In the genomic region with DNA sequence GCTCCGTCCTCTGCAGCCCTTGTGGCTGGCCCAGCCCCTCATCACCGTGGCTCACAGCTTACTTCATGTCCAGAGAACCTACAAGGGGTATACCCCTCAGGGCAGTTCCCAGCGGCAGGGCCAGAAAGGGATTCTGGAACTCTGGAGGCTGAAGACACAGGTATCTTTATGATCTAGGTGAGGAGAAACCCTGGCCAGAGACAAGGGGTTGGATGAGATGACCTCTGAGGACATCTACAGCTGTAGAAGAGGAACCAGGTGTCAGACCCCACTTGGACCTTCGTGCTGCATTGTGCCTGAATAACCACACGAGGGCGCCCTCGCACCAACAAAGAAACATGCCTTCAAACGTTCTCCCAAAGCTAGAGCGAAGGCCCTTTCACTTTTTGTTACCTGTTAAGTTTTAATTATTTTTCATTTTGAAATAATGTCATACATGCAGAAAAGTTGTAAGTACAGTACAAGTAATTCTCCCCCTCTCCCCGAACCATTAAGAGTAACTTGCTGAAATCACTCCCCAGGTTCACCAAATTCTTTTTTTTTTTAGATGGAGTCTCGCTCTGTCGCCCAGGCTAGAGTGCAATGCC, we compare ENCODE assay signal across 1 cellular context.
TF ChIP-seq lines count a peak whose summit lies in the region.

No MANE protein-coding gene starts in this region.

TF ChIP-seq in HepG2, 621 proteins besides CTCF, POLR2A, EP300 and RAD21 (continued from another document and continues in another):
- TF ChIP-seq, protein P1, sequence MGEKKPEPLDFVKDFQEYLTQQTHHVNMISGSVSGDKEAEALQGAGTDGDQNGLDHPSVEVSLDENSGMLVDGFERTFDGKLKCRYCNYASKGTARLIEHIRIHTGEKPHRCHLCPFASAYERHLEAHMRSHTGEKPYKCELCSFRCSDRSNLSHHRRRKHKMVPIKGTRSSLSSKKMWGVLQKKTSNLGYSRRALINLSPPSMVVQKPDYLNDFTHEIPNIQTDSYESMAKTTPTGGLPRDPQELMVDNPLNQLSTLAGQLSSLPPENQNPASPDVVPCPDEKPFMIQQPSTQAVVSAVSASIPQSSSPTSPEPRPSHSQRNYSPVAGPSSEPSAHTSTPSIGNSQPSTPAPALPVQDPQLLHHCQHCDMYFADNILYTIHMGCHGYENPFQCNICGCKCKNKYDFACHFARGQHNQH (CRISPR knock-in tag; IDR thresholded peaks at IDR 0.05): 0 out of 2 replicates have a peak, but pooled peaks have one; percentile 33
- TF ChIP-seq TSC22D2 (CRISPR knock-in tag; IDR thresholded peaks at IDR 0.05; ENCODE audit: borderline replicate concordance) (0 out of 2 replicates have a peak, but pooled peaks have one; percentile 42), GFI1 (CRISPR knock-in tag; IDR thresholded peaks at IDR 0.05; ENCODE audit: borderline replicate concordance) (0 out of 2 replicates have a peak, but pooled peaks have one; percentile 6), ARNT2 (CRISPR knock-in tag; IDR thresholded peaks at IDR 0.05; ENCODE audit: low read depth) (no peak), MIER3 (CRISPR knock-in tag; IDR thresholded peaks at IDR 0.05; ENCODE audit: borderline replicate concordance) (0 out of 2 replicates have a peak, but pooled peaks have one; percentile 28), ZZZ3 (CRISPR knock-in tag; IDR thresholded peaks at IDR 0.05; ENCODE audit: borderline replicate concordance) (no peak), POLR2G (IDR thresholded peaks at IDR 0.05; ENCODE audit: low read depth, low read length) (no peak), REPIN1 (CRISPR knock-in tag; IDR thresholded peaks at IDR 0.05; ENCODE audit: borderline replicate concordance, low read depth) (no peak), ZNF101 (CRISPR knock-in tag; IDR thresholded peaks at IDR 0.05; ENCODE audit: borderline replicate concordance, low read depth) (no peak), SMAD1 (CRISPR knock-in tag; IDR thresholded peaks at IDR 0.05; ENCODE audit: borderline replicate concordance, low read depth) (no peak), KDM2A (CRISPR knock-in tag; IDR thresholded peaks at IDR 0.05; ENCODE audit: borderline replicate concordance, low read depth) (peak; percentile 49; the same call in 1 of the 2 replicates), RBM22 (optimal IDR thresholded peaks at IDR 0.05; ENCODE audit: low read length) (no peak), SALL2 (CRISPR knock-in tag; IDR thresholded peaks at IDR 0.05) (no peak), GATAD2A (CRISPR knock-in tag; IDR thresholded peaks at IDR 0.05) (peak; percentile 42; the same call in 1 of the 2 replicates), STAG1 (CRISPR knock-in tag; IDR thresholded peaks at IDR 0.05) (peak; percentile 99), AHR (CRISPR knock-in tag; IDR thresholded peaks at IDR 0.05) (0 out of 2 replicates have a peak, but pooled peaks have one; percentile 15), FOXP1 (IDR thresholded peaks at IDR 0.05) (no peak), FOXP1 (CRISPR knock-in tag; IDR thresholded peaks at IDR 0.05) (no peak), ZNF850 (CRISPR knock-in tag; conservative IDR thresholded peaks at IDR 0.05) (no peak), TP53 (CRISPR knock-in tag; conservative IDR thresholded peaks at IDR 0.05) (no peak), ZBTB3 (CRISPR knock-in tag; IDR thresholded peaks at IDR 0.05; ENCODE audit: borderline replicate concordance, low read depth) (no peak), SAP130 (CRISPR knock-in tag; IDR thresholded peaks at IDR 0.05; ENCODE audit: low read depth) (peak; percentile 34; the same call in 1 of the 2 replicates), ZNF562 (CRISPR knock-in tag; IDR thresholded peaks at IDR 0.05; ENCODE audit: borderline replicate concordance) (no peak), CHD2 (IDR thresholded peaks at IDR 0.05; ENCODE audit: low read depth, low read length) (no peak), KLF9 (CRISPR knock-in tag; IDR thresholded peaks at IDR 0.05; ENCODE audit: low read depth) (no peak), ZNF7 (CRISPR knock-in tag; IDR thresholded peaks at IDR 0.05) (no peak), SALL1 (CRISPR knock-in tag; IDR thresholded peaks at IDR 0.05) (peak; percentile 13; the same call in 1 of the 2 replicates), MAFG (CRISPR knock-in tag; IDR thresholded peaks at IDR 0.05) (no peak), SMAD3 (CRISPR knock-in tag; IDR thresholded peaks at IDR 0.05) (peak; percentile 63; the same call in 1 of the 2 replicates), ZNF777 (CRISPR knock-in tag; IDR thresholded peaks at IDR 0.05) (no peak), PHB2 (IDR thresholded peaks at IDR 0.05; ENCODE audit: partially characterized antibody) (no peak)
- TF ChIP-seq, protein P2, sequence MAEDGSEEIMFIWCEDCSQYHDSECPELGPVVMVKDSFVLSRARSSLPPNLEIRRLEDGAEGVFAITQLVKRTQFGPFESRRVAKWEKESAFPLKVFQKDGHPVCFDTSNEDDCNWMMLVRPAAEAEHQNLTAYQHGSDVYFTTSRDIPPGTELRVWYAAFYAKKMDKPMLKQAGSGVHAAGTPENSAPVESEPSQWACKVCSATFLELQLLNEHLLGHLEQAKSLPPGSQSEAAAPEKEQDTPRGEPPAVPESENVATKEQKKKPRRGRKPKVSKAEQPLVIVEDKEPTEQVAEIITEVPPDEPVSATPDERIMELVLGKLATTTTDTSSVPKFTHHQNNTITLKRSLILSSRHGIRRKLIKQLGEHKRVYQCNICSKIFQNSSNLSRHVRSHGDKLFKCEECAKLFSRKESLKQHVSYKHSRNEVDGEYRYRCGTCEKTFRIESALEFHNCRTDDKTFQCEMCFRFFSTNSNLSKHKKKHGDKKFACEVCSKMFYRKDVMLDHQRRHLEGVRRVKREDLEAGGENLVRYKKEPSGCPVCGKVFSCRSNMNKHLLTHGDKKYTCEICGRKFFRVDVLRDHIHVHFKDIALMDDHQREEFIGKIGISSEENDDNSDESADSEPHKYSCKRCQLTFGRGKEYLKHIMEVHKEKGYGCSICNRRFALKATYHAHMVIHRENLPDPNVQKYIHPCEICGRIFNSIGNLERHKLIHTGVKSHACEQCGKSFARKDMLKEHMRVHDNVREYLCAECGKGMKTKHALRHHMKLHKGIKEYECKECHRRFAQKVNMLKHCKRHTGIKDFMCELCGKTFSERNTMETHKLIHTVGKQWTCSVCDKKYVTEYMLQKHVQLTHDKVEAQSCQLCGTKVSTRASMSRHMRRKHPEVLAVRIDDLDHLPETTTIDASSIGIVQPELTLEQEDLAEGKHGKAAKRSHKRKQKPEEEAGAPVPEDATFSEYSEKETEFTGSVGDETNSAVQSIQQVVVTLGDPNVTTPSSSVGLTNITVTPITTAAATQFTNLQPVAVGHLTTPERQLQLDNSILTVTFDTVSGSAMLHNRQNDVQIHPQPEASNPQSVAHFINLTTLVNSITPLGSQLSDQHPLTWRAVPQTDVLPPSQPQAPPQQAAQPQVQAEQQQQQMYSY (CRISPR knock-in tag; IDR thresholded peaks at IDR 0.05): no peak
- TF ChIP-seq, protein P3, sequence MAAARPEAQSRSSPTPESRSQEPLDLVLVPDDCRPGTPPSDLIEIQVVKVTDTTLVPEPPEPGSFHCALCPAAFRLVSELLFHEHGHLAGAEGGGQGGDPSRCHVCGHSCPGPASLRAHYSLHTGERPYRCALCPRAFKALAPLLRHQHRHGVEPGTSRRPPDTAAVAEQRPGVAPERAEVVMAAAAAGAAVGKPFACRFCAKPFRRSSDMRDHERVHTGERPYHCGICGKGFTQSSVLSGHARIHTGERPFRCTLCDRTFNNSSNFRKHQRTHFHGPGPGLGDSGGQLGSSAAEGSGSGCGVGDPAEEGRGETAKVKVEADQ (CRISPR knock-in tag; IDR thresholded peaks at IDR 0.05; ENCODE audit: borderline replicate concordance): 0 out of 2 replicates have a peak, but pooled peaks have one; percentile 64
- TF ChIP-seq, protein P4, sequence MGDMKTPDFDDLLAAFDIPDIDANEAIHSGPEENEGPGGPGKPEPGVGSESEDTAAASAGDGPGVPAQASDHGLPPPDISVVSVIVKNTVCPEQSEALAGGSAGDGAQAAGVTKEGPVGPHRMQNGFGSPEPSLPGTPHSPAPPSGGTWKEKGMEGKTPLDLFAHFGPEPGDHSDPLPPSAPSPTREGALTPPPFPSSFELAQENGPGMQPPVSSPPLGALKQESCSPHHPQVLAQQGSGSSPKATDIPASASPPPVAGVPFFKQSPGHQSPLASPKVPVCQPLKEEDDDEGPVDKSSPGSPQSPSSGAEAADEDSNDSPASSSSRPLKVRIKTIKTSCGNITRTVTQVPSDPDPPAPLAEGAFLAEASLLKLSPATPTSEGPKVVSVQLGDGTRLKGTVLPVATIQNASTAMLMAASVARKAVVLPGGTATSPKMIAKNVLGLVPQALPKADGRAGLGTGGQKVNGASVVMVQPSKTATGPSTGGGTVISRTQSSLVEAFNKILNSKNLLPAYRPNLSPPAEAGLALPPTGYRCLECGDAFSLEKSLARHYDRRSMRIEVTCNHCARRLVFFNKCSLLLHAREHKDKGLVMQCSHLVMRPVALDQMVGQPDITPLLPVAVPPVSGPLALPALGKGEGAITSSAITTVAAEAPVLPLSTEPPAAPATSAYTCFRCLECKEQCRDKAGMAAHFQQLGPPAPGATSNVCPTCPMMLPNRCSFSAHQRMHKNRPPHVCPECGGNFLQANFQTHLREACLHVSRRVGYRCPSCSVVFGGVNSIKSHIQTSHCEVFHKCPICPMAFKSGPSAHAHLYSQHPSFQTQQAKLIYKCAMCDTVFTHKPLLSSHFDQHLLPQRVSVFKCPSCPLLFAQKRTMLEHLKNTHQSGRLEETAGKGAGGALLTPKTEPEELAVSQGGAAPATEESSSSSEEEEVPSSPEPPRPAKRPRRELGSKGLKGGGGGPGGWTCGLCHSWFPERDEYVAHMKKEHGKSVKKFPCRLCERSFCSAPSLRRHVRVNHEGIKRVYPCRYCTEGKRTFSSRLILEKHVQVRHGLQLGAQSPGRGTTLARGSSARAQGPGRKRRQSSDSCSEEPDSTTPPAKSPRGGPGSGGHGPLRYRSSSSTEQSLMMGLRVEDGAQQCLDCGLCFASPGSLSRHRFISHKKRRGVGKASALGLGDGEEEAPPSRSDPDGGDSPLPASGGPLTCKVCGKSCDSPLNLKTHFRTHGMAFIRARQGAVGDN (CRISPR knock-in tag; IDR thresholded peaks at IDR 0.05): 0 out of 2 replicates have a peak, but pooled peaks have one; percentile 11
- TF ChIP-seq, protein P5, sequence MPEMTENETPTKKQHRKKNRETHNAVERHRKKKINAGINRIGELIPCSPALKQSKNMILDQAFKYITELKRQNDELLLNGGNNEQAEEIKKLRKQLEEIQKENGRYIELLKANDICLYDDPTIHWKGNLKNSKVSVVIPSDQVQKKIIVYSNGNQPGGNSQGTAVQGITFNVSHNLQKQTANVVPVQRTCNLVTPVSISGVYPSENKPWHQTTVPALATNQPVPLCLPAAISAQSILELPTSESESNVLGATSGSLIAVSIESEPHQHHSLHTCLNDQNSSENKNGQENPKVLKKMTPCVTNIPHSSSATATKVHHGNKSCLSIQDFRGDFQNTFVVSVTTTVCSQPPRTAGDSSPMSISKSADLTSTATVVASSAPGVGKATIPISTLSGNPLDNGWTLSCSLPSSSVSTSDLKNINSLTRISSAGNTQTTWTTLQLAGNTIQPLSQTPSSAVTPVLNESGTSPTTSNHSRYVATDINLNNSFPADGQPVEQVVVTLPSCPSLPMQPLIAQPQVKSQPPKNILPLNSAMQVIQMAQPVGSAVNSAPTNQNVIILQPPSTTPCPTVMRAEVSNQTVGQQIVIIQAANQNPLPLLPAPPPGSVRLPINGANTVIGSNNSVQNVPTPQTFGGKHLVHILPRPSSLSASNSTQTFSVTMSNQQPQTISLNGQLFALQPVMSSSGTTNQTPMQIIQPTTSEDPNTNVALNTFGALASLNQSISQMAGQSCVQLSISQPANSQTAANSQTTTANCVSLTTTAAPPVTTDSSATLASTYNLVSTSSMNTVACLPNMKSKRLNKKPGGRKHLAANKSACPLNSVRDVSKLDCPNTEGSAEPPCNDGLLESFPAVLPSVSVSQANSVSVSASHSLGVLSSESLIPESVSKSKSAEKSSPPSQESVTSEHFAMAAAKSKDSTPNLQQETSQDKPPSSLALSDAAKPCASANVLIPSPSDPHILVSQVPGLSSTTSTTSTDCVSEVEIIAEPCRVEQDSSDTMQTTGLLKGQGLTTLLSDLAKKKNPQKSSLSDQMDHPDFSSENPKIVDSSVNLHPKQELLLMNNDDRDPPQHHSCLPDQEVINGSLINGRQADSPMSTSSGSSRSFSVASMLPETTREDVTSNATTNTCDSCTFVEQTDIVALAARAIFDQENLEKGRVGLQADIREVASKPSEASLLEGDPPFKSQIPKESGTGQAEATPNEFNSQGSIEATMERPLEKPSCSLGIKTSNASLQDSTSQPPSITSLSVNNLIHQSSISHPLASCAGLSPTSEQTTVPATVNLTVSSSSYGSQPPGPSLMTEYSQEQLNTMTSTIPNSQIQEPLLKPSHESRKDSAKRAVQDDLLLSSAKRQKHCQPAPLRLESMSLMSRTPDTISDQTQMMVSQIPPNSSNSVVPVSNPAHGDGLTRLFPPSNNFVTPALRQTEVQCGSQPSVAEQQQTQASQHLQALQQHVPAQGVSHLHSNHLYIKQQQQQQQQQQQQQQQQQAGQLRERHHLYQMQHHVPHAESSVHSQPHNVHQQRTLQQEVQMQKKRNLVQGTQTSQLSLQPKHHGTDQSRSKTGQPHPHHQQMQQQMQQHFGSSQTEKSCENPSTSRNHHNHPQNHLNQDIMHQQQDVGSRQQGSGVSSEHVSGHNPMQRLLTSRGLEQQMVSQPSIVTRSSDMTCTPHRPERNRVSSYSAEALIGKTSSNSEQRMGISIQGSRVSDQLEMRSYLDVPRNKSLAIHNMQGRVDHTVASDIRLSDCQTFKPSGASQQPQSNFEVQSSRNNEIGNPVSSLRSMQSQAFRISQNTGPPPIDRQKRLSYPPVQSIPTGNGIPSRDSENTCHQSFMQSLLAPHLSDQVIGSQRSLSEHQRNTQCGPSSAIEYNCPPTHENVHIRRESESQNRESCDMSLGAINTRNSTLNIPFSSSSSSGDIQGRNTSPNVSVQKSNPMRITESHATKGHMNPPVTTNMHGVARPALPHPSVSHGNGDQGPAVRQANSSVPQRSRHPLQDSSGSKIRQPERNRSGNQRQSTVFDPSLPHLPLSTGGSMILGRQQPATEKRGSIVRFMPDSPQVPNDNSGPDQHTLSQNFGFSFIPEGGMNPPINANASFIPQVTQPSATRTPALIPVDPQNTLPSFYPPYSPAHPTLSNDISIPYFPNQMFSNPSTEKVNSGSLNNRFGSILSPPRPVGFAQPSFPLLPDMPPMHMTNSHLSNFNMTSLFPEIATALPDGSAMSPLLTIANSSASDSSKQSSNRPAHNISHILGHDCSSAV (CRISPR knock-in tag; IDR thresholded peaks at IDR 0.05; ENCODE audit: borderline replicate concordance): no peak
- TF ChIP-seq, protein P6, sequence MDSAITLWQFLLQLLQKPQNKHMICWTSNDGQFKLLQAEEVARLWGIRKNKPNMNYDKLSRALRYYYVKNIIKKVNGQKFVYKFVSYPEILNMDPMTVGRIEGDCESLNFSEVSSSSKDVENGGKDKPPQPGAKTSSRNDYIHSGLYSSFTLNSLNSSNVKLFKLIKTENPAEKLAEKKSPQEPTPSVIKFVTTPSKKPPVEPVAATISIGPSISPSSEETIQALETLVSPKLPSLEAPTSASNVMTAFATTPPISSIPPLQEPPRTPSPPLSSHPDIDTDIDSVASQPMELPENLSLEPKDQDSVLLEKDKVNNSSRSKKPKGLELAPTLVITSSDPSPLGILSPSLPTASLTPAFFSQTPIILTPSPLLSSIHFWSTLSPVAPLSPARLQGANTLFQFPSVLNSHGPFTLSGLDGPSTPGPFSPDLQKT (CRISPR knock-in tag; IDR thresholded peaks at IDR 0.05; ENCODE audit: borderline replicate concordance): no peak
- TF ChIP-seq, protein P7, sequence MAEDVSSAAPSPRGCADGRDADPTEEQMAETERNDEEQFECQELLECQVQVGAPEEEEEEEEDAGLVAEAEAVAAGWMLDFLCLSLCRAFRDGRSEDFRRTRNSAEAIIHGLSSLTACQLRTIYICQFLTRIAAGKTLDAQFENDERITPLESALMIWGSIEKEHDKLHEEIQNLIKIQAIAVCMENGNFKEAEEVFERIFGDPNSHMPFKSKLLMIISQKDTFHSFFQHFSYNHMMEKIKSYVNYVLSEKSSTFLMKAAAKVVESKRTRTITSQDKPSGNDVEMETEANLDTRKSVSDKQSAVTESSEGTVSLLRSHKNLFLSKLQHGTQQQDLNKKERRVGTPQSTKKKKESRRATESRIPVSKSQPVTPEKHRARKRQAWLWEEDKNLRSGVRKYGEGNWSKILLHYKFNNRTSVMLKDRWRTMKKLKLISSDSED (CRISPR knock-in tag; IDR thresholded peaks at IDR 0.05): no peak
